In the genomic region with DNA sequence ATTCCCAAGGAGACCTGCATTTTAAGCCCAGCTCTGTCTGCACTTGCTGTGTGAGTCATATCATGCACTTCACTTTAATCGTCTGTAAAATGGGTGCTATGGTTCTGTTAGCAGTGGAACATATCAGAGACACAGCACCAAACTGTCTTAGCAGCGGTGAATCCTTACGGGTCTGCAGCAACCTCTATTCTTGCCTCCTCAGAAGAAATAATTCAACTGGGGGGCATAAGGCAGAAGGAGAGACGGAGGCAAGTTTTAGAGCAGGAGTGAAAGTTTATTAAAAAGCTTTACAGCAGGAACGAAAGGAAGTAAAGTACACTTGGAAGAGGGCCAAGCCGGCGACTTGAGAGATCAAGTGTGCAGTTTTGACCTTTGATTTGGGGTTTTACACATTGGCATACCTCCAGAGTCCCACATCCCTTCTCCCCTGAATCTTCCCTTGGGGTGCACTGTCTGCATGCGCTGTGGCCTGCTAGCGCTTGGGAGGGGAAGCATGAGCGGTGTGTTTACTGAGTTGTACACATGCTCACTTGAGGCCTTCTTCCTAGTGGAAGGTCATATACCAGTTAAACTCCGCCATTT, we compare ENCODE assay signal across 1 cellular context.
TF ChIP-seq lines count a peak whose summit lies in the region.

No MANE protein-coding gene starts in this region.

TF ChIP-seq in K562, 482 proteins besides CTCF, POLR2A, EP300 and RAD21 (continued from another document):
- no peak for TF ChIP-seq TAF1 (IDR thresholded peaks at IDR 0.05; ENCODE audit: control insufficient read depth, extremely low read depth, insufficient read depth, low read length, severe bottlenecking)
